8 cellular contexts compared by ENCODE assay signal in the genomic region with DNA sequence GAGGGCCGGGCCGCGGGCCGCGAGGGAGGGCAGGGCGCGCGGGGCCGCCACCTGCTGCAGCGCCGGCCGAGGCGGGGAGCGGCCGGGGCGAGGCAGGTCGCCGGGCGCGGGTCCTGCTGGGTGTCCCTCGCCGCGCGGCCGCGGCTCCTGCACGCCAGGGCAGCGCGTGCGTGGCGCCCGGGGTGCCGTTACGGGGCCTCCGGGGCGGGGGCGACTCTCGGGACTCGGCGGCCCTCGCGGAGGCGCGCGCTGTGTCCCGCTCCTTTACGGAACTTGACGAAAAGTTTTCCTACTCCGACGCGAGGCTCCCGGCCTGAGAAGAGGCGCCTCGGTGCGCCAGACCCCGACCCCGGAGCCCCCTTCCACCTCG. TPM values are rescaled to one million over a fixed set of nuclear protein-coding genes. Genes with fewer than 3 reads are reported as not detected.
A peak's percentile ranks its signal among the peaks of the same experiment; 100 is the strongest.
DNase-seq lines count a peak whose midpoint lies in the region; ATAC-seq lines count a peak whose summit lies in the region.

No MANE protein-coding gene starts in this region.

- peak overlapping the region; percentile 86 to 95 (median 90) for H3K4me3 Mint-ChIP-seq in naive thymus-derived CD4-positive, alpha-beta T cell

- peaks cover 49 to 63% (median 59%) of the 10 kb centered on the region in 7 donors for H3K4me1 Mint-ChIP-seq in naive thymus-derived CD4-positive, alpha-beta T cell

- peaks cover 0 to 5% (median 0%) of the 10 kb centered on the region in 5 donors for H3K36me3 Mint-ChIP-seq in naive thymus-derived CD4-positive, alpha-beta T cell

- peak; percentile 33 for ATAC-seq in HG02870 (IDR thresholded peaks at IDR 0.05; ENCODE audit: unreplicated experiment)
- peak; percentile 29 for ATAC-seq in naive thymus-derived CD4-positive, alpha-beta T cell

- no peaks in the 10 kb centered on the region for H3K27me3 ChIP-seq in SJSA1 (replicated peaks)
- no peaks in the 10 kb centered on the region for H3K27me3 ChIP-seq in effector memory CD4-positive, alpha-beta T cell (replicated peaks; ENCODE audit: control insufficient read depth, insufficient read depth, low read length, poor library complexity, severe bottlenecking)
- H3K27me3 ChIP-seq in naive thymus-derived CD4-positive, alpha-beta T cell (ENCODE audit: control insufficient read depth in 2 of 2, insufficient read depth in 2 of 2, low read length in 2 of 2) = no peaks in the 10 kb centered on the region

- DNase-seq in SKM-1 treated with dmso at 0.1 percent for 144 hours (lab: John Stamatoyannopoulos, UW; ENCODE audit: unreplicated experiment) (peak; percentile 30), SKM-1 (lab: John Stamatoyannopoulos, UW; ENCODE audit: unreplicated experiment) (no peak), SJSA1 (ENCODE audit: low read depth in 1 of 2, low spot score in 2 of 2) (no peak), hippocampal formation (lab: John Stamatoyannopoulos, UW) (no peak), midbrain (lab: John Stamatoyannopoulos, UW) (no peak)
- peak in 1 of 3 donors; percentile 22 for DNase-seq in effector memory CD4-positive, alpha-beta T cell
- DNase-seq in naive thymus-derived CD4-positive, alpha-beta T cell = peak in 2 of 9 donors; percentile 26 to 64

- peak overlapping the region in 7 of 9 donors; percentile 36 to 94 (median 85) for H3K27ac Mint-ChIP-seq in naive thymus-derived CD4-positive, alpha-beta T cell

- H3K4me3 ChIP-seq in SJSA1 = peak overlapping the region; percentile 89
- peak overlapping the region; percentile 73 for H3K4me3 ChIP-seq in effector memory CD4-positive, alpha-beta T cell (ENCODE audit: insufficient read depth, low read depth, low read length, poor library complexity, severe bottlenecking)
- peak overlapping the region; percentile 66 for H3K4me3 ChIP-seq in naive thymus-derived CD4-positive, alpha-beta T cell (ENCODE audit: low read length)

- H3K27ac ChIP-seq in SJSA1 = no peak overlapping the region
- H3K27ac ChIP-seq in effector memory CD4-positive, alpha-beta T cell (ENCODE audit: insufficient read depth, low read length, poor library complexity, severe bottlenecking) = peak overlapping the region; percentile 99
- peak overlapping the region; percentile 97 for H3K27ac ChIP-seq in naive thymus-derived CD4-positive, alpha-beta T cell (ENCODE audit: low read depth, low read length)

- H3K36me3 ChIP-seq in SJSA1 = no peaks in the 10 kb centered on the region
- H3K36me3 ChIP-seq in effector memory CD4-positive, alpha-beta T cell (ENCODE audit: control insufficient read depth, insufficient read depth, low read length) = no peaks in the 10 kb centered on the region
- H3K36me3 ChIP-seq in naive thymus-derived CD4-positive, alpha-beta T cell (ENCODE audit: control insufficient read depth in 2 of 3, insufficient read depth in 3 of 3, low read length in 3 of 3) = peaks cover 0 to 9% (median 0%) of the 10 kb centered on the region in 3 experiments

- CTCF ChIA-PET in naive thymus-derived CD4-positive, alpha-beta T cell (lab: Charles Lee) = interaction anchor here (0.7 to 1.4 kb wide), 4 partner anchors 9 to 195 kb away, joined by 3 to 5 read pairs (median 3); no protein-coding TSS in a partner anchor

- intact Hi-C loops in naive thymus-derived CD4-positive, alpha-beta T cell (cut with micrococcal nuclease) = loop anchor here (1.0 to 5.0 kb wide), 16 partner anchors 8 to 1287 kb away; a partner anchor contains a TSS

- peaks cover 4% of the 10 kb centered on the region; the same call in 1 of the 2 replicates for H3K4me1 ChIP-seq in SJSA1 (replicated peaks)
- peaks cover 32% of the 10 kb centered on the region for H3K4me1 ChIP-seq in effector memory CD4-positive, alpha-beta T cell (ENCODE audit: control insufficient read depth, insufficient read depth, low read length, poor library complexity, severe bottlenecking)
- peaks cover 20 to 33% of the 10 kb centered on the region in 2 donors for H3K4me1 ChIP-seq in naive thymus-derived CD4-positive, alpha-beta T cell (ENCODE audit: control insufficient read depth in 2 of 2, insufficient read depth in 2 of 2, low read length in 2 of 2)

- H3K9me3 ChIP-seq in SJSA1 (replicated peaks) = no peaks in the 10 kb centered on the region
- H3K9me3 ChIP-seq in effector memory CD4-positive, alpha-beta T cell (ENCODE audit: control insufficient read depth, low read length) = no peaks in the 10 kb centered on the region
- no peaks in the 10 kb centered on the region for H3K9me3 ChIP-seq in naive thymus-derived CD4-positive, alpha-beta T cell (ENCODE audit: control insufficient read depth in 2 of 3, low read length in 3 of 3)

- POLR2A ChIA-PET in naive thymus-derived CD4-positive, alpha-beta T cell (lab: Charles Lee) = interaction anchor here (0.6 to 7.1 kb wide), 19 partner anchors 8 to 270 kb away, joined by 3 to 62 read pairs (median 7); a partner anchor contains a TSS

- peaks cover 0 to 2% (median 0%) of the 10 kb centered on the region in 5 donors for H3K27me3 Mint-ChIP-seq in naive thymus-derived CD4-positive, alpha-beta T cell

- H3K9me3 Mint-ChIP-seq in naive thymus-derived CD4-positive, alpha-beta T cell = no peaks in the 10 kb centered on the region

RNA-seq across cellular contexts. Expression of a gene that starts 0.3 kb away (rescaled TPM):
- 16.7 and 22.1 TPM in 2 replicates for total RNA-seq in SJSA1 (2014; rRNA removed; shearing (Covaris generic))
- total RNA-seq in naive thymus-derived CD4-positive, alpha-beta T cell = 10 to 100 TPM; 42.9 to 72.2 (median 58.3) TPM
- 10 to 100 TPM; 34.4 to 53.5 TPM for polyA plus RNA-seq in naive thymus-derived CD4-positive, alpha-beta T cell
